8 cellular contexts compared by ENCODE assay signal in the genomic region with DNA sequence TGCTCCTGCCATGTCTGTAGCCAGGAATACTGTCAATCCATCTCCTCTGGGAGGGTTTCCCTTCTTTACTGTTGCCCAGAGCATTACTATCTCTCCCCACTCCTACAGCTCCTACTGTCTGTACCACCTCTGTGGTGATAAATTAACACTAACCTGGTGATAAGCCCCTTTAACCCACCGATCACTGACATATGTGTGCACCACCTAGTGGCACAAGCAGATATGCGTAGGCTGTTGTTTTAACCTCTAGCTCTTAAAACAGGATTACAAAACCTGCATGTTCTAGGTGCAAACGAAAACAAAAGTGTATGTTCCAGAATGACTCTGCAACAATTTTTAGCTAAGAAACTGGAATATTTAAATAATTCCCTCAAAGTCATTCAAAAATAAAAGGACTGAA.
DNase-seq lines count a peak whose midpoint lies in the region; ATAC-seq and TF ChIP-seq lines count a peak whose summit lies in the region.

No MANE protein-coding gene starts in this region.

- no peak overlapping the region for H3K4me3 Mint-ChIP-seq in neural crest cell
- no peak overlapping the region for H3K4me3 Mint-ChIP-seq in activated CD4-positive, alpha-beta T cell treated with anti-CD3 and anti-CD28 coated beads, Interleukin-2, amount 10 ng/mL, durations not matched to agents 24 days and 14 days
- H3K4me3 Mint-ChIP-seq in CD8-positive, alpha-beta memory T cell: no peak overlapping the region

- H3K27me3 ChIP-seq in CD8-positive, alpha-beta memory T cell (ENCODE audit: insufficient read depth, low read length, poor library complexity, severe bottlenecking): no peaks in the 10 kb centered on the region

- H3K4me1 ChIP-seq in CD8-positive, alpha-beta memory T cell (ENCODE audit: insufficient read depth, low read length): no peaks in the 10 kb centered on the region

- H3K27ac Mint-ChIP-seq in neural crest cell (ENCODE audit: unreplicated experiment): no peak overlapping the region
- H3K27ac Mint-ChIP-seq in activated CD4-positive, alpha-beta T cell treated with anti-CD3 and anti-CD28 coated beads, Interleukin-2, amount 10 ng/mL, durations not matched to agents 24 days and 14 days: no peak overlapping the region
- H3K27ac Mint-ChIP-seq in CD8-positive, alpha-beta memory T cell: no peak overlapping the region

- POLR2A ChIA-PET in CD8-positive, alpha-beta memory T cell (lab: Charles Lee): no interaction called here

- H3K36me3 ChIP-seq in CD8-positive, alpha-beta memory T cell (ENCODE audit: insufficient read depth, low read length): no peaks in the 10 kb centered on the region

- H3K36me3 Mint-ChIP-seq in neural crest cell (ENCODE audit: low read depth): no peaks in the 10 kb centered on the region
- no peaks in the 10 kb centered on the region for H3K36me3 Mint-ChIP-seq in activated CD4-positive, alpha-beta T cell treated with anti-CD3 and anti-CD28 coated beads, Interleukin-2, amount 10 ng/mL, durations not matched to agents 24 days and 14 days (ENCODE audit: low read depth)
- H3K36me3 Mint-ChIP-seq in CD8-positive, alpha-beta memory T cell: no peaks in the 10 kb centered on the region

- no peaks in the 10 kb centered on the region for H3K9me3 Mint-ChIP-seq in neural crest cell
- no peaks in the 10 kb centered on the region for H3K9me3 Mint-ChIP-seq in activated CD4-positive, alpha-beta T cell treated with anti-CD3 and anti-CD28 coated beads, Interleukin-2, amount 10 ng/mL, durations not matched to agents 24 days and 14 days
- H3K9me3 Mint-ChIP-seq in CD8-positive, alpha-beta memory T cell: peaks cover 0 to 3% (median 0%) of the 10 kb centered on the region in 5 donors

- intact Hi-C loops in activated CD4-positive, alpha-beta T cell treated with anti-CD3 and anti-CD28 coated beads, Interleukin-2, amount 10 ng/mL, durations not matched to agents 24 days and 14 days (cut with micrococcal nuclease): no loop called here

- peaks cover 8% of the 10 kb centered on the region for H3K4me1 Mint-ChIP-seq in neural crest cell
- no peaks in the 10 kb centered on the region for H3K4me1 Mint-ChIP-seq in activated CD4-positive, alpha-beta T cell treated with anti-CD3 and anti-CD28 coated beads, Interleukin-2, amount 10 ng/mL, durations not matched to agents 24 days and 14 days
- no peaks in the 10 kb centered on the region for H3K4me1 Mint-ChIP-seq in CD8-positive, alpha-beta memory T cell

- CTCF ChIA-PET in CD8-positive, alpha-beta memory T cell (lab: Charles Lee): no interaction called here

- TF ChIP-seq CTCF in VCaP (conservative IDR thresholded peaks at IDR 0.05): peak; percentile 82
- TF ChIP-seq CTCF in neural crest cell (conservative IDR thresholded peaks at IDR 0.05): peak; percentile 62

- ATAC-seq in HG02973 (IDR thresholded peaks at IDR 0.05; ENCODE audit: unreplicated experiment): peak; percentile 55
- no peak for ATAC-seq in GM18861 (IDR thresholded peaks at IDR 0.05; ENCODE audit: unreplicated experiment)

- H3K27ac ChIP-seq in VCaP: no peak overlapping the region
- no peak overlapping the region for H3K27ac ChIP-seq in CD8-positive, alpha-beta memory T cell (ENCODE audit: low read depth, low read length)

- peak; percentile 0 to 52 for DNase-seq in NCI-H524 (lab: John Stamatoyannopoulos, UW)
- no peak for DNase-seq in NCI-H524 treated with DMSO at 0.1 percent for 48 hours (lab: John Stamatoyannopoulos, UW)
- DNase-seq in neural crest cell (ENCODE audit: low read depth, low spot score): peak; percentile 4
- no peak for DNase-seq in activated CD4-positive, alpha-beta T cell treated with anti-CD3 and anti-CD28 coated beads, Interleukin-2, amount 10 ng/mL, durations not matched to agents 24 days and 14 days
- no peak for DNase-seq in CD8-positive, alpha-beta memory T cell

- no peaks in the 10 kb centered on the region for H3K9me3 ChIP-seq in CD8-positive, alpha-beta memory T cell (ENCODE audit: low read length)

- peaks cover 14% of the 10 kb centered on the region for H3K27me3 Mint-ChIP-seq in neural crest cell (ENCODE audit: low read depth)
- H3K27me3 Mint-ChIP-seq in activated CD4-positive, alpha-beta T cell treated with anti-CD3 and anti-CD28 coated beads, Interleukin-2, amount 10 ng/mL, durations not matched to agents 24 days and 14 days: peaks cover 2% of the 10 kb centered on the region
- no peaks in the 10 kb centered on the region for H3K27me3 Mint-ChIP-seq in CD8-positive, alpha-beta memory T cell

- no peak overlapping the region for H3K4me3 ChIP-seq in CD8-positive, alpha-beta memory T cell (ENCODE audit: low read length)

Comparison
In these comparisons a context has a peak if more than half of its experiments do, and no peak if none do; other contexts are left out.
1. DNase-seq: peak in NCI-H524 (2 of 2) and neural crest cell (single experiment); none in NCI-H524 treated with DMSO at 0.1 percent for 48 hours (single experiment), activated CD4-positive, alpha-beta T cell treated with anti-CD3 and anti-CD28 coated beads, Interleukin-2, amount 10 ng/mL, durations not matched to agents 24 days and 14 days (single experiment) and CD8-positive, alpha-beta memory T cell (0 of 5).